In the genomic region with DNA sequence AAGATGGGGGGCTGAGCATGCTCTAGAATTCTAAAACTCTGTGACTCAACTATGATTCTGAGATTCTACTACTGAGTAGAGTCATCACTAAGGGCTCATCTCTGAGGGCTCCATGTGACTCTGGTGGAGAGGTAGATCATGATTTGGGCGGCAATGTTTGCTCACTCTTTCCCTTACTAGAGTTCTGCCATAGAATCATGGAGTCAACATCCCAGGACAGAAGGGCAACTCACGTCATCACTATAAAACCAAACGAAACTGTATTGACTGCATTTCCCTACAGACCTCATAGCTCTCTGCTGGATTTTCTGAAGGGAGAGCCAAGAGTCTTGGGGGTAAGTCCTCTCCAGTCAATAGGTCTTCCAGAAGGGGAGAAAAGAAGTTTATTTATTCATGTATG, we compare ENCODE assay signal across 16 cellular contexts. TPM values are rescaled to one million over a fixed set of nuclear protein-coding genes. Genes with fewer than 3 reads are reported as not detected.
DNase-seq lines count a peak whose midpoint lies in the region; ATAC-seq and TF ChIP-seq lines count a peak whose summit lies in the region.
"Had no signal": no experiment of that assay in that cellular context is flagged by ENCODE, and none has a peak within 500 bp of the region (broad histone marks: within the 10 kb centered on the region; RNA-seq: fewer than 3 reads in every experiment).

A gene with protein sequence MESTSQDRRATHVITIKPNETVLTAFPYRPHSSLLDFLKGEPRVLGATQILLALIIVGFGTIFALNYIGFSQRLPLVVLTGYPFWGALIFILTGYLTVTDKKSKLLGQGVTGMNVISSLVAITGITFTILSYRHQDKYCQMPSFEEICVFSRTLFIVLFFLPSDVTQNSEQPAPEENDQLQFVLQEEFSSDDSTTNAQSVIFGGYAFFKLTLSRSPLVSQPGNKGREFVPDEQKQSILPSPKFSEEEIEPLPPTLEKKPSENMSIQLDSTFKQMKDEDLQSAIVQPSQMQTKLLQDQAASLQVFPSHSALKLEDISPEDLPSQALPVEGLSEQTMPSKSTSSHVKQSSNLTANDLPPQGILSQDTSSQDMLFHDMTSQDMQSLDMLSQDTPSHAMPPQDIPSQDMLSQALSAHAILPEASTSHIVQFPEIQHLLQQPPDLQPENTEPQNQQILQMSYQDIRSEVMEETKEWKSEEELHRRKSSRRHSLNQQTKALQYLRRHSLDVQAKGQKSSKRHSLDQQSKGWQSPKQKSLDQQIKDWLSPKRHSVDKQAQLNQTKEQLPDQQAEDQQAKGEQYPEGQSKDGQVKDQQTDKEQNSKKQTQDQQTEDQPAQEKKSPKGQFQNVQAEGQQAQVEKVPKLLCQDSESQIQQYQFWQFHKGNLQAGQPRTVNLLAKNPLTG (plus strand): TSS at position 78 of the 400 bp plus-strand sequence. CDS start 120 bp downstream, at position 198.

- no peak within 1 kb of the TSS for H3K27ac ChIP-seq in GM23338 (ENCODE audit: low read depth)
- H3K27ac ChIP-seq in OCI-LY3 (ENCODE audit: low read length): peak within 1 kb of the TSS; percentile 82
- H3K27ac ChIP-seq: SK-N-MC had no signal

- H3K27ac Mint-ChIP-seq in GM23338: no peak within 1 kb of the TSS
- peak within 1 kb of the TSS; percentile 89 for H3K27ac Mint-ChIP-seq in stimulated activated memory B cell treated with anti-CD40 and anti-IgM and Interleukin-4, amounts not matched to agents 10 μg/mL and 1 μg/mL and 100 μg/mL, for 72 hours
- H3K27ac Mint-ChIP-seq: CD4-positive, alpha-beta memory T cell had no signal

- no peak within 1 kb of the TSS for H3K4me3 Mint-ChIP-seq in GM23338
- H3K4me3 Mint-ChIP-seq in stimulated activated memory B cell treated with anti-CD40 and anti-IgM and Interleukin-4, amounts not matched to agents 10 μg/mL and 1 μg/mL and 100 μg/mL, for 72 hours: peak within 1 kb of the TSS; percentile 41
- H3K4me3 Mint-ChIP-seq: CD4-positive, alpha-beta memory T cell had no signal

- no peaks in the 10 kb centered on the region for H4K20me1 ChIP-seq in GM23338 (replicated peaks; ENCODE audit: insufficient read depth)
- H4K20me1 ChIP-seq in OCI-LY3 (ENCODE audit: insufficient read depth, low read length): no peaks in the 10 kb centered on the region

- peaks cover 7% of the 10 kb centered on the region for H3K27me3 Mint-ChIP-seq in GM23338 (ENCODE audit: insufficient read depth, low read depth, poor library complexity)
- no peaks in the 10 kb centered on the region for H3K27me3 Mint-ChIP-seq in stimulated activated memory B cell treated with anti-CD40 and anti-IgM and Interleukin-4, amounts not matched to agents 10 μg/mL and 1 μg/mL and 100 μg/mL, for 72 hours

- peak within 1 kb of the TSS; percentile 35; the same call in 1 of the 2 replicates for H3K9ac ChIP-seq in OCI-LY3 (ENCODE audit: low read length)

- ATAC-seq in GM18868 (IDR thresholded peaks at IDR 0.05; ENCODE audit: unreplicated experiment) (peak; percentile 8), GM23338 (no peak), esophagus mucosa (no peak)
- peak; percentile 63 for ATAC-seq in stimulated activated memory B cell treated with anti-CD40 and anti-IgM and Interleukin-4, amounts not matched to agents 10 μg/mL and 1 μg/mL and 100 μg/mL, for 72 hours

- H3K4me1 Mint-ChIP-seq in GM23338: peaks cover 9% of the 10 kb centered on the region; the same call in 1 of the 3 replicates
- peaks cover 32% of the 10 kb centered on the region for H3K4me1 Mint-ChIP-seq in stimulated activated memory B cell treated with anti-CD40 and anti-IgM and Interleukin-4, amounts not matched to agents 10 μg/mL and 1 μg/mL and 100 μg/mL, for 72 hours
- H3K4me1 Mint-ChIP-seq: CD4-positive, alpha-beta memory T cell had no signal

- peaks cover 10% of the 10 kb centered on the region for H3K9me2 ChIP-seq in GM23338 (ENCODE audit: insufficient read depth)

- H3K4me3 ChIP-seq in GM23338 (no peak within 1 kb of the TSS), OCI-LY3 (ENCODE audit: low read length) (peak within 1 kb of the TSS; percentile 31)
- H3K4me3 ChIP-seq: SK-N-MC had no signal

- peaks cover 5% of the 10 kb centered on the region for H3K9me3 Mint-ChIP-seq in GM23338
- no peaks in the 10 kb centered on the region for H3K9me3 Mint-ChIP-seq in stimulated activated memory B cell treated with anti-CD40 and anti-IgM and Interleukin-4, amounts not matched to agents 10 μg/mL and 1 μg/mL and 100 μg/mL, for 72 hours
- H3K9me3 Mint-ChIP-seq: CD4-positive, alpha-beta memory T cell had no signal

- H3K79me2 ChIP-seq in GM23338 (replicated peaks; ENCODE audit: insufficient read depth) (no peaks in the 10 kb centered on the region), OCI-LY3 (ENCODE audit: low read length) (no peaks in the 10 kb centered on the region)

- H2AFZ ChIP-seq in GM23338: peak within 1 kb of the TSS; percentile 72; the same call in 1 of the 2 replicates
- peak within 1 kb of the TSS; percentile 54; the same call in 1 of the 2 replicates for H2AFZ ChIP-seq in OCI-LY3 (ENCODE audit: low read depth, low read length)

- no peaks in the 10 kb centered on the region for H3K36me3 Mint-ChIP-seq in GM23338 (ENCODE audit: low read depth)
- H3K36me3 Mint-ChIP-seq in stimulated activated memory B cell treated with anti-CD40 and anti-IgM and Interleukin-4, amounts not matched to agents 10 μg/mL and 1 μg/mL and 100 μg/mL, for 72 hours: peaks cover 1% of the 10 kb centered on the region
- H3K36me3 Mint-ChIP-seq: CD4-positive, alpha-beta memory T cell had no signal

- no peak for TF ChIP-seq CTCF in GM23338 (conservative IDR thresholded peaks at IDR 0.05; ENCODE audit: low read depth in 2 of 2)
- TF ChIP-seq CTCF in OCI-LY3 (IDR thresholded peaks at IDR 0.05; ENCODE audit: low read depth, low read length): no peak

- no peak for DNase-seq in GM23338 (ENCODE audit: low spot score)
- DNase-seq in NCI-H187 (lab: John Stamatoyannopoulos, UW): no peak
- no peak for DNase-seq in SKM-1 treated with dmso at 0.1 percent for 144 hours (lab: John Stamatoyannopoulos, UW; ENCODE audit: unreplicated experiment)
- DNase-seq: activated CD4-positive, alpha-beta T cell treated with anti-CD3 and anti-CD28 coated beads for 1 hour; amygdala; CD4-positive, alpha-beta memory T cell; hypothalamus; NCI-H146; NCI-H774 had no signal

- H3K4me2 ChIP-seq in GM23338 (no peak within 1 kb of the TSS), OCI-LY3 (ENCODE audit: low read length) (peak within 1 kb of the TSS; percentile 47)

- H3K9me3 ChIP-seq in OCI-LY3 (ENCODE audit: insufficient read depth, low read length): no peaks in the 10 kb centered on the region

- no peaks in the 10 kb centered on the region for H3K4me1 ChIP-seq in GM23338 (ENCODE audit: insufficient read depth)
- peaks cover 20% of the 10 kb centered on the region for H3K4me1 ChIP-seq in OCI-LY3 (ENCODE audit: low read length)

- H3F3A ChIP-seq in GM23338 (replicated peaks; ENCODE audit: low read depth): no peaks in the 10 kb centered on the region

- H3K36me3 ChIP-seq in GM23338 (ENCODE audit: insufficient read depth) (0 out of 2 replicates have a peak, but pooled peaks cover 1% of the 10 kb centered on the region), OCI-LY3 (replicated peaks; ENCODE audit: low read depth, low read length) (peaks cover 3% of the 10 kb centered on the region)

- no peaks in the 10 kb centered on the region for H3K27me3 ChIP-seq in GM23338 (ENCODE audit: insufficient read depth)
- H3K27me3 ChIP-seq in OCI-LY3 (ENCODE audit: low read depth, low read length): no peaks in the 10 kb centered on the region

TF ChIP-seq in GM23338, 12 proteins besides CTCF, POLR2A, EP300 and RAD21:
- TF ChIP-seq EZH2 (IDR thresholded peaks at IDR 0.05; ENCODE audit: low read depth, unreplicated experiment): no peak
TF ChIP-seq in GM23338: peak in this region for 0.

RNA-seq across cellular contexts. Expression of the gene that starts here (rescaled TPM):
- not detected in 2 replicates for total RNA-seq in GM23338 (2014; rRNA removed; shearing (Covaris generic))
- polyA plus RNA-seq in GM23338 (2016; fragmentation: Nextera tagmentation; extraction: Ambion mirVana): not detected in 2 replicates
- 0.08 TPM for total RNA-seq in esophagus mucosa
- total RNA-seq: CD4-positive, alpha-beta memory T cell; H1; temporal lobe had no signal
- polyA plus RNA-seq: CD4-positive, alpha-beta memory T cell; H1 had no signal

Comparison
In these comparisons a context has a peak if more than half of its experiments do, and no peak if none do; other contexts are left out.
1. ATAC-seq: peak in GM18868 (single experiment) and stimulated activated memory B cell treated with anti-CD40 and anti-IgM and Interleukin-4, amounts not matched to agents 10 μg/mL and 1 μg/mL and 100 μg/mL, for 72 hours (single experiment); none in GM23338 (single experiment) and esophagus mucosa (single experiment).